In the genomic region with DNA sequence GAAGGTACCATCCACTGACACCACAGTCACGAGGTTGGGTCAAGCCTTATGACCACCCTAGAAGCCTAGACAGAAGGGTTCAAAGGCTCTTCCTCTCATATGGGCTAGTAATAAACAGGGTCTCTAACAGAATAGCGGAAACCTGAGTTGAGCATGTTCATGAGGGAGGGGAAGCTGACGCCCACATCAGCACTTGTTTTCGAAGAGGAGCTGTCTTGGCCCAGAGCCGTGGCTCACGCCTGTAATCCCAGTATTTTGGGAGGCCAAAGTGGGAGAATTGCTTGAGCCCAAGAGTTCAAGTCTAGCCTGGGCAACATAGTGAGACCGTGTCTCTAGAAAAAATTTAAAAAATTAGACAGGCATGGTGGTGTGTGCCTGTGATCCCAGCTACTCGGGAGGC, we compare ENCODE assay signal across 25 cellular contexts. TPM values are rescaled to one million over a fixed set of nuclear protein-coding genes. Genes with fewer than 3 reads are reported as not detected.
DNase-seq lines count a peak whose midpoint lies in the region; ATAC-seq and TF ChIP-seq lines count a peak whose summit lies in the region.
"Had no signal": no experiment of that assay in that cellular context is flagged by ENCODE, and none has a peak within 500 bp of the region (broad histone marks: within the 10 kb centered on the region; RNA-seq: fewer than 3 reads in every experiment).

No MANE protein-coding gene starts in this region.

- no peak for DNase-seq in T-helper 1 cell
- no peak for DNase-seq in activated T-helper 2 cell treated with anti-CD3 and anti-CD28 coated beads, Interferon-gamma antibody, Interleukin-2, Interleukin-4, amounts not matched to agents 10 μg/mL and 5 μg/mL and 100 μg/mL, durations not matched to agents 14 hours and 24 hours and 36 hours (ENCODE audit: low spot score)
- DNase-seq in naive thymus-derived CD8-positive, alpha-beta T cell: peak in 1 of 10 donors; percentile 13
- DNase-seq in head of caudate nucleus: no peak
- no peak for DNase-seq in prostate gland (ENCODE audit: low spot score)
- DNase-seq: activated CD4-positive, alpha-beta T cell treated with anti-CD3 and anti-CD28 coated beads for 48 hours; activated effector memory CD4-positive, alpha-beta T cell treated with Interleukin-2 at 50 U/mL for 16 hours; DMS53; islet precursor cell; Kasumi-1; NCI-H1105; NCI-H69; PC-9; small intestine; stimulated activated CD4-positive, alpha-beta T cell treated with anti-CD3 and anti-CD28 coated beads, Interleukin-4, amount 100 ng/mL, for 24 hours; testis had no signal

- H3K27ac ChIP-seq in KOPT-K1 (ENCODE audit: low read depth, low read length, poor library complexity, severe bottlenecking): peak overlapping the region; percentile 100
- H3K27ac ChIP-seq in prostate gland: no peak overlapping the region
- H3K27ac ChIP-seq: 22Rv1, hepatocyte, PC-9, testis had no signal

- no peaks in the 10 kb centered on the region for H3K27me3 ChIP-seq in prostate gland (replicated peaks; ENCODE audit: insufficient read depth)
- H3K27me3 ChIP-seq: hepatocyte, testis had no signal

- peak overlapping the region; percentile 95 for H3K27ac Mint-ChIP-seq in T-helper 1 cell treated with Interleukin-12 subunit alpha and Interleukin-12 subunit beta and Interleukin-4 antibody, amounts not matched to agents 30 μg/mL and 1 μg/mL, for 36 hours
- H3K27ac Mint-ChIP-seq in activated T-helper 2 cell treated with anti-CD3 and anti-CD28 coated beads, Interferon-gamma antibody, Interleukin-2, Interleukin-4, amounts not matched to agents 10 μg/mL and 5 μg/mL and 100 μg/mL, durations not matched to agents 14 hours and 24 hours and 36 hours: peak overlapping the region; percentile 96
- peak overlapping the region; percentile 95 to 99 (median 96) for H3K27ac Mint-ChIP-seq in naive thymus-derived CD8-positive, alpha-beta T cell

- H3K4me1 ChIP-seq in prostate gland (replicated peaks): no peaks in the 10 kb centered on the region
- H3K4me1 ChIP-seq: testis had no signal

- H3K9me3 ChIP-seq in KOPT-K1 (ENCODE audit: insufficient read depth, low read length, poor library complexity, severe bottlenecking) (no peaks in the 10 kb centered on the region), prostate gland (no peaks in the 10 kb centered on the region)
- H3K9me3 ChIP-seq: testis had no signal

- TF ChIP-seq CTCF in prostate gland (IDR thresholded peaks at IDR 0.05): no peak

- H3K4me3 ChIP-seq in prostate gland: no peak overlapping the region
- H3K4me3 ChIP-seq: hepatocyte, lung, PC-9, testis had no signal

- H3K4me3 Mint-ChIP-seq in T-helper 1 cell treated with Interleukin-12 subunit alpha and Interleukin-12 subunit beta and Interleukin-4 antibody, amounts not matched to agents 30 μg/mL and 1 μg/mL, for 36 hours: peak overlapping the region; percentile 58
- H3K4me3 Mint-ChIP-seq in activated T-helper 2 cell treated with anti-CD3 and anti-CD28 coated beads, Interferon-gamma antibody, Interleukin-2, Interleukin-4, amounts not matched to agents 10 μg/mL and 5 μg/mL and 100 μg/mL, durations not matched to agents 14 hours and 24 hours and 36 hours (ENCODE audit: low read depth): peak overlapping the region; percentile 81
- H3K4me3 Mint-ChIP-seq in naive thymus-derived CD8-positive, alpha-beta T cell: peak overlapping the region; percentile 69 to 88 (median 83)

- H3K36me3 ChIP-seq in KOPT-K1 (ENCODE audit: insufficient read depth, low read length) (no peaks in the 10 kb centered on the region), prostate gland (no peaks in the 10 kb centered on the region)

- no peak for ATAC-seq in naive thymus-derived CD8-positive, alpha-beta T cell
- no peak for ATAC-seq in GM21528 (IDR thresholded peaks at IDR 0.05; ENCODE audit: low FRiP score, unreplicated experiment)

- H3K36me3 Mint-ChIP-seq in T-helper 1 cell treated with Interleukin-12 subunit alpha and Interleukin-12 subunit beta and Interleukin-4 antibody, amounts not matched to agents 30 μg/mL and 1 μg/mL, for 36 hours (ENCODE audit: low read depth): no peaks in the 10 kb centered on the region
- H3K36me3 Mint-ChIP-seq in activated T-helper 2 cell treated with anti-CD3 and anti-CD28 coated beads, Interferon-gamma antibody, Interleukin-2, Interleukin-4, amounts not matched to agents 10 μg/mL and 5 μg/mL and 100 μg/mL, durations not matched to agents 14 hours and 24 hours and 36 hours (ENCODE audit: low read depth): no peaks in the 10 kb centered on the region
- no peaks in the 10 kb centered on the region for H3K36me3 Mint-ChIP-seq in naive thymus-derived CD8-positive, alpha-beta T cell

- POLR2A ChIA-PET in naive thymus-derived CD8-positive, alpha-beta T cell (lab: Charles Lee): interaction anchor here (1.4 to 17.8 kb wide), 5 partner anchors 23 to 138 kb away, joined by 6 to 1336 read pairs (median 18); partner anchors contain the start of gene TMSB4X

- no peaks in the 10 kb centered on the region for H3K9me3 Mint-ChIP-seq in T-helper 1 cell treated with Interleukin-12 subunit alpha and Interleukin-12 subunit beta and Interleukin-4 antibody, amounts not matched to agents 30 μg/mL and 1 μg/mL, for 36 hours
- H3K9me3 Mint-ChIP-seq in activated T-helper 2 cell treated with anti-CD3 and anti-CD28 coated beads, Interferon-gamma antibody, Interleukin-2, Interleukin-4, amounts not matched to agents 10 μg/mL and 5 μg/mL and 100 μg/mL, durations not matched to agents 14 hours and 24 hours and 36 hours: no peaks in the 10 kb centered on the region
- H3K9me3 Mint-ChIP-seq in naive thymus-derived CD8-positive, alpha-beta T cell: no peaks in the 10 kb centered on the region

- H3K4me1 Mint-ChIP-seq in T-helper 1 cell treated with Interleukin-12 subunit alpha and Interleukin-12 subunit beta and Interleukin-4 antibody, amounts not matched to agents 30 μg/mL and 1 μg/mL, for 36 hours (ENCODE audit: low read depth): peaks cover 68% of the 10 kb centered on the region
- H3K4me1 Mint-ChIP-seq in activated T-helper 2 cell treated with anti-CD3 and anti-CD28 coated beads, Interferon-gamma antibody, Interleukin-2, Interleukin-4, amounts not matched to agents 10 μg/mL and 5 μg/mL and 100 μg/mL, durations not matched to agents 14 hours and 24 hours and 36 hours (ENCODE audit: low read depth): peaks cover 71% of the 10 kb centered on the region
- peaks cover 16 to 87% (median 74%) of the 10 kb centered on the region in 4 donors for H3K4me1 Mint-ChIP-seq in naive thymus-derived CD8-positive, alpha-beta T cell

- intact Hi-C loops in activated T-helper 2 cell treated with anti-CD3 and anti-CD28 coated beads, Interferon-gamma antibody, Interleukin-2, Interleukin-4, amounts not matched to agents 10 μg/mL and 5 μg/mL and 100 μg/mL, durations not matched to agents 14 hours and 24 hours and 36 hours (cut with micrococcal nuclease): loop anchor here (5.0 to 10.0 kb wide), 4 partner anchors 34 to 781 kb away; partner anchors contain the start of genes OFD1, TCEANC and TRAPPC2
- intact Hi-C loops in head of caudate nucleus (cut with DNase I): no loop called here
- intact Hi-C loops in prostate gland (cut with DNase I): loop anchor here (10.0 kb wide), 1 partner anchor 691 kb away; no protein-coding TSS in a partner anchor

- WGBS in prostate gland: 97% methylated on average over 7 of the region's 8 CpGs

- no peak for TF ChIP-seq POLR2A in prostate gland (IDR thresholded peaks at IDR 0.05)

- no peaks in the 10 kb centered on the region for H3K27me3 Mint-ChIP-seq in T-helper 1 cell treated with Interleukin-12 subunit alpha and Interleukin-12 subunit beta and Interleukin-4 antibody, amounts not matched to agents 30 μg/mL and 1 μg/mL, for 36 hours (ENCODE audit: low read depth)
- no peaks in the 10 kb centered on the region for H3K27me3 Mint-ChIP-seq in activated T-helper 2 cell treated with anti-CD3 and anti-CD28 coated beads, Interferon-gamma antibody, Interleukin-2, Interleukin-4, amounts not matched to agents 10 μg/mL and 5 μg/mL and 100 μg/mL, durations not matched to agents 14 hours and 24 hours and 36 hours (ENCODE audit: low read depth)
- no peaks in the 10 kb centered on the region for H3K27me3 Mint-ChIP-seq in naive thymus-derived CD8-positive, alpha-beta T cell

RNA-seq across cellular contexts. Expression of gene TMSB4X, which starts 21.5 kb away (rescaled TPM):
- total RNA-seq in activated T-helper 2 cell treated with anti-CD3 and anti-CD28 coated beads, Interferon-gamma antibody, Interleukin-2, Interleukin-4, amounts not matched to agents 10 μg/mL and 5 μg/mL and 100 μg/mL, durations not matched to agents 14 hours and 24 hours and 36 hours: 7,759 and 7,983 TPM in 2 replicates
- 1,000 to 10,000 TPM; 4,350 to 4,478 TPM for total RNA-seq in naive thymus-derived CD8-positive, alpha-beta T cell
- polyA plus RNA-seq in naive thymus-derived CD8-positive, alpha-beta T cell: over 10,000 TPM; 23,903 to 30,039 (median 28,786) TPM
- 1,000 to 10,000 TPM; 1,116 to 1,330 TPM for total RNA-seq in prostate gland
- total RNA-seq: SK-MEL-5 had no signal

RNA-seq across cellular contexts. Expression of gene TLR8, which starts 47.0 kb away (rescaled TPM):
- not detected in 2 replicates for total RNA-seq in activated T-helper 2 cell treated with anti-CD3 and anti-CD28 coated beads, Interferon-gamma antibody, Interleukin-2, Interleukin-4, amounts not matched to agents 10 μg/mL and 5 μg/mL and 100 μg/mL, durations not matched to agents 14 hours and 24 hours and 36 hours
- total RNA-seq in naive thymus-derived CD8-positive, alpha-beta T cell: under 1 TPM; 0.21 to 0.22 TPM
- not detected for polyA plus RNA-seq in naive thymus-derived CD8-positive, alpha-beta T cell
- total RNA-seq in prostate gland: under 1 TPM; 0.18 to 0.57 TPM
- total RNA-seq: myocyte, PC-9, SK-MEL-5 had no signal
- polyA plus RNA-seq: BJ, hepatocyte had no signal
